1 cellular context compared by ENCODE assay signal in genomic region chr6:89670935-89671565, GRCh38.
TF ChIP-seq lines count a peak whose summit lies in the region.

No MANE protein-coding gene starts in this region.

TF ChIP-seq in WTC11, 78 proteins besides CTCF, POLR2A, EP300 and RAD21:
- TF ChIP-seq NFE2L1 (CRISPR knock-in tag; IDR thresholded peaks at IDR 0.05) (no peak), ZNF416 (CRISPR knock-in tag; IDR thresholded peaks at IDR 0.05) (no peak), ETV6 (CRISPR knock-in tag; IDR thresholded peaks at IDR 0.05) (no peak), ZMAT4 (CRISPR knock-in tag; IDR thresholded peaks at IDR 0.05) (no peak), MXD4 (CRISPR knock-in tag; IDR thresholded peaks at IDR 0.05; ENCODE audit: borderline replicate concordance) (no peak), ZNF423 (CRISPR knock-in tag; IDR thresholded peaks at IDR 0.05) (no peak), HMGA2 (CRISPR knock-in tag; IDR thresholded peaks at IDR 0.05) (no peak), TEAD1 (CRISPR knock-in tag; IDR thresholded peaks at IDR 0.05) (no peak), ZNF396 (CRISPR knock-in tag; IDR thresholded peaks at IDR 0.05; ENCODE audit: borderline replicate concordance) (no peak)
